In genomic region chr2:126990200-126990599, GRCh38 we compare ENCODE assay signal across 1 cellular context.
TF ChIP-seq lines count a peak whose summit lies in the region.

No MANE protein-coding gene starts in this region.

TF ChIP-seq in HepG2, 621 proteins besides CTCF, POLR2A, EP300 and RAD21 (continued from another document and continues in another):
- TF ChIP-seq ZNF362 (CRISPR knock-in tag; IDR thresholded peaks at IDR 0.05; ENCODE audit: borderline replicate concordance) (peak; percentile 29; the same call in 1 of the 2 replicates), ZKSCAN1 (IDR thresholded peaks at IDR 0.05; ENCODE audit: low read length) (no peak), ZNF451 (CRISPR knock-in tag; IDR thresholded peaks at IDR 0.05) (no peak), ZNF768 (CRISPR knock-in tag; IDR thresholded peaks at IDR 0.05) (no peak), ZNF552 (CRISPR knock-in tag; IDR thresholded peaks at IDR 0.05; ENCODE audit: borderline replicate concordance) (peak; percentile 42; the same call in 1 of the 2 replicates), IRF9 (CRISPR knock-in tag; IDR thresholded peaks at IDR 0.05; ENCODE audit: borderline replicate concordance) (peak; percentile 27; the same call in 1 of the 2 replicates), ZNF235 (CRISPR knock-in tag; IDR thresholded peaks at IDR 0.05; ENCODE audit: borderline replicate concordance) (no peak), ZNF263 (CRISPR knock-in tag; IDR thresholded peaks at IDR 0.05) (peak; percentile 75; the same call in 1 of the 2 replicates), ZNF652 (CRISPR knock-in tag; IDR thresholded peaks at IDR 0.05; ENCODE audit: borderline replicate concordance, low read depth) (peak; percentile 7; the same call in 1 of the 2 replicates), GFI1 (CRISPR knock-in tag; IDR thresholded peaks at IDR 0.05; ENCODE audit: borderline replicate concordance) (no peak), ARNT2 (CRISPR knock-in tag; IDR thresholded peaks at IDR 0.05; ENCODE audit: low read depth) (peak; percentile 6; the same call in 1 of the 2 replicates), ZNF18 (CRISPR knock-in tag; IDR thresholded peaks at IDR 0.05; ENCODE audit: insufficient replicate concordance) (no peak), GLI4 (CRISPR knock-in tag; IDR thresholded peaks at IDR 0.05; ENCODE audit: borderline replicate concordance) (peak; percentile 76; the same call in 1 of the 2 replicates), ZSCAN25 (CRISPR knock-in tag; IDR thresholded peaks at IDR 0.05) (no peak), ZNF230 (CRISPR knock-in tag; IDR thresholded peaks at IDR 0.05) (no peak), SP1 (IDR thresholded peaks at IDR 0.05) (no peak), SP1 (CRISPR knock-in tag; IDR thresholded peaks at IDR 0.05) (peak; percentile 11; the same call in 1 of the 2 replicates), HDAC1 (CRISPR knock-in tag; IDR thresholded peaks at IDR 0.05) (peak; percentile 16; the same call in 1 of the 2 replicates), BCL3 (CRISPR knock-in tag; IDR thresholded peaks at IDR 0.05) (peak; percentile 59; the same call in 1 of the 2 replicates), RFXANK (CRISPR knock-in tag; IDR thresholded peaks at IDR 0.05) (0 out of 2 replicates have a peak, but pooled peaks have one; percentile 20), SIN3A (IDR thresholded peaks at IDR 0.05; ENCODE audit: borderline replicate concordance, low read depth, low read length) (0 out of 2 replicates have a peak, but pooled peaks have one; percentile 20), KDM3A (CRISPR knock-in tag; IDR thresholded peaks at IDR 0.05; ENCODE audit: low read depth) (no peak), ZIK1 (CRISPR knock-in tag; IDR thresholded peaks at IDR 0.05; ENCODE audit: borderline replicate concordance, low read depth) (no peak), DDIT3 (CRISPR knock-in tag; IDR thresholded peaks at IDR 0.05) (no peak), CSRNP1 (CRISPR knock-in tag; IDR thresholded peaks at IDR 0.05) (no peak; the same call in 1 of the 2 replicates), ZNF891 (CRISPR knock-in tag; IDR thresholded peaks at IDR 0.05) (no peak), MAX (IDR thresholded peaks at IDR 0.05) (peak; percentile 51), POLR2AphosphoS5 (IDR thresholded peaks at IDR 0.05; ENCODE audit: low read depth, low read length) (no peak; the same call in 1 of the 2 replicates), ZBTB26 (CRISPR knock-in tag; IDR thresholded peaks at IDR 0.05; ENCODE audit: borderline replicate concordance) (peak; percentile 33; the same call in 1 of the 2 replicates), NR2F6 (IDR thresholded peaks at IDR 0.05) (peak; percentile 16; the same call in 1 of the 2 replicates), NR2F6 (CRISPR knock-in tag; IDR thresholded peaks at IDR 0.05) (no peak), POLR2G (IDR thresholded peaks at IDR 0.05; ENCODE audit: low read depth, low read length) (0 out of 2 replicates have a peak, but pooled peaks have one; percentile 18), TERF1 (CRISPR knock-in tag; IDR thresholded peaks at IDR 0.05) (no peak), ZFX (CRISPR knock-in tag; IDR thresholded peaks at IDR 0.05; ENCODE audit: low read depth) (peak; percentile 12; the same call in 1 of the 2 replicates), KMT2B (CRISPR knock-in tag; IDR thresholded peaks at IDR 0.05) (0 out of 2 replicates have a peak, but pooled peaks have one; percentile 12), SMAD9 (CRISPR knock-in tag; IDR thresholded peaks at IDR 0.05) (no peak), HNF1A (IDR thresholded peaks at IDR 0.05; ENCODE audit: low read depth) (no peak), HNF1A (CRISPR knock-in tag; IDR thresholded peaks at IDR 0.05; ENCODE audit: borderline replicate concordance) (no peak), ZNF337 (CRISPR knock-in tag; IDR thresholded peaks at IDR 0.05; ENCODE audit: borderline replicate concordance, low read depth) (0 out of 2 replicates have a peak, but pooled peaks have one; percentile 65), ZFP41 (CRISPR knock-in tag; IDR thresholded peaks at IDR 0.05; ENCODE audit: borderline replicate concordance) (0 out of 2 replicates have a peak, but pooled peaks have one; percentile 34), SMC3 (IDR thresholded peaks at IDR 0.05; ENCODE audit: low read length) (no peak), FOSL2 (CRISPR knock-in tag; IDR thresholded peaks at IDR 0.05) (peak; percentile 82), ZNF605 (CRISPR knock-in tag; IDR thresholded peaks at IDR 0.05) (peak; percentile 40; the same call in 1 of the 2 replicates), BRD4 (CRISPR knock-in tag; IDR thresholded peaks at IDR 0.05) (peak; percentile 60; the same call in 1 of the 2 replicates), CREB3 (CRISPR knock-in tag; IDR thresholded peaks at IDR 0.05) (no peak), ZMYM3 (CRISPR knock-in tag; IDR thresholded peaks at IDR 0.05) (peak; percentile 94)
